8 cellular contexts compared by ENCODE assay signal in genomic region chr6:43629104-43629504, GRCh38.
A peak's percentile ranks its signal among the peaks of the same experiment; 100 is the strongest.
DNase-seq lines count a peak whose midpoint lies in the region; ATAC-seq lines count a peak whose summit lies in the region.

GTPBP2 (minus strand) TSS chr6:43629264; CDS start chr6:43629162, 102 bp downstream.

- H3K27me3 ChIP-seq in layer of hippocampus (ENCODE audit: control insufficient read depth, insufficient read depth, low read length), result no peaks in the 10 kb centered on the region

- peak; percentile 99 for DNase-seq in AML-193 (lab: John Stamatoyannopoulos, UW)
- DNase-seq in GM19238 (ENCODE audit: insufficient read length, low spot score), result peak; percentile 89
- DNase-seq in NCI-H524 (lab: John Stamatoyannopoulos, UW), result peak; percentile 95 to 99
- peak; percentile 94 to 96 for DNase-seq in activated CD4-positive, alpha-beta T cell treated with anti-CD3 and anti-CD28 coated beads for 4 hours
- peak; percentile 98 for DNase-seq in stimulated activated CD4-positive, alpha-beta T cell treated with anti-CD3 and anti-CD28 coated beads, Interleukin-1b, Interleukin-23, amount 100 ng/mL, for 48 hours

- H3K27ac ChIP-seq in cingulate gyrus (ENCODE audit: low read depth, low read length), result peak within 1 kb of the TSS; percentile 99
- peak within 1 kb of the TSS; percentile 94 for H3K27ac ChIP-seq in layer of hippocampus (ENCODE audit: low read depth, low read length)

- ATAC-seq in HG03442 (IDR thresholded peaks at IDR 0.05; ENCODE audit: unreplicated experiment), result peak; percentile 83

Comparison
In these comparisons a context has a peak if more than half of its experiments do, and no peak if none do; other contexts are left out.
1. Peak in every context shown above with its lines: DNase-seq, ATAC-seq and H3K27ac ChIP-seq.